Comparison of ENCODE assay signal across 8 cellular contexts in genomic region chr1:51878616-51879336, GRCh38. TPM values are rescaled to one million over a fixed set of nuclear protein-coding genes. Genes with fewer than 3 reads are reported as not detected.
DNase-seq lines count a peak whose midpoint lies in the region; ATAC-seq, FAIRE-seq and TF ChIP-seq lines count a peak whose summit lies in the region.

A gene with protein sequence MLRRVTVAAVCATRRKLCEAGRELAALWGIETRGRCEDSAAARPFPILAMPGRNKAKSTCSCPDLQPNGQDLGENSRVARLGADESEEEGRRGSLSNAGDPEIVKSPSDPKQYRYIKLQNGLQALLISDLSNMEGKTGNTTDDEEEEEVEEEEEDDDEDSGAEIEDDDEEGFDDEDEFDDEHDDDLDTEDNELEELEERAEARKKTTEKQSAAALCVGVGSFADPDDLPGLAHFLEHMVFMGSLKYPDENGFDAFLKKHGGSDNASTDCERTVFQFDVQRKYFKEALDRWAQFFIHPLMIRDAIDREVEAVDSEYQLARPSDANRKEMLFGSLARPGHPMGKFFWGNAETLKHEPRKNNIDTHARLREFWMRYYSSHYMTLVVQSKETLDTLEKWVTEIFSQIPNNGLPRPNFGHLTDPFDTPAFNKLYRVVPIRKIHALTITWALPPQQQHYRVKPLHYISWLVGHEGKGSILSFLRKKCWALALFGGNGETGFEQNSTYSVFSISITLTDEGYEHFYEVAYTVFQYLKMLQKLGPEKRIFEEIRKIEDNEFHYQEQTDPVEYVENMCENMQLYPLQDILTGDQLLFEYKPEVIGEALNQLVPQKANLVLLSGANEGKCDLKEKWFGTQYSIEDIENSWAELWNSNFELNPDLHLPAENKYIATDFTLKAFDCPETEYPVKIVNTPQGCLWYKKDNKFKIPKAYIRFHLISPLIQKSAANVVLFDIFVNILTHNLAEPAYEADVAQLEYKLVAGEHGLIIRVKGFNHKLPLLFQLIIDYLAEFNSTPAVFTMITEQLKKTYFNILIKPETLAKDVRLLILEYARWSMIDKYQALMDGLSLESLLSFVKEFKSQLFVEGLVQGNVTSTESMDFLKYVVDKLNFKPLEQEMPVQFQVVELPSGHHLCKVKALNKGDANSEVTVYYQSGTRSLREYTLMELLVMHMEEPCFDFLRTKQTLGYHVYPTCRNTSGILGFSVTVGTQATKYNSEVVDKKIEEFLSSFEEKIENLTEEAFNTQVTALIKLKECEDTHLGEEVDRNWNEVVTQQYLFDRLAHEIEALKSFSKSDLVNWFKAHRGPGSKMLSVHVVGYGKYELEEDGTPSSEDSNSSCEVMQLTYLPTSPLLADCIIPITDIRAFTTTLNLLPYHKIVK (minus strand): TSS chr1:51878727. CDS start chr1:51878615, 112 bp downstream.

- no peaks in the 10 kb centered on the region for H3K9me3 ChIP-seq in DOHH2 (ENCODE audit: control insufficient read depth, insufficient read depth, low read length)
- no peaks in the 10 kb centered on the region for H3K9me3 ChIP-seq in GM23248 (ENCODE audit: low read depth)
- no peaks in the 10 kb centered on the region for H3K9me3 ChIP-seq in Karpas-422 (ENCODE audit: low read length)
- no peaks in the 10 kb centered on the region for H3K9me3 ChIP-seq in esophagus squamous epithelium
- no peaks in the 10 kb centered on the region for H3K9me3 ChIP-seq in muscle layer of duodenum (ENCODE audit: control insufficient read depth in 1 of 2, low read length in 2 of 2)

- H4K20me1 ChIP-seq in DOHH2 (ENCODE audit: control insufficient read depth, insufficient read depth, low read depth, low read length), result no peaks in the 10 kb centered on the region; the same call in none of the 2 replicates
- H4K20me1 ChIP-seq in GM23248 (ENCODE audit: insufficient read depth), result 0 out of 2 replicates have a peak, but pooled peaks cover 3% of the 10 kb centered on the region
- H4K20me1 ChIP-seq in Karpas-422 (ENCODE audit: insufficient read depth, low read depth, low read length), result peaks cover 4% of the 10 kb centered on the region

- 1% methylated on average over 54 of the region's 54 CpGs for WGBS in GM23248 (ENCODE audit: low coverage in 1 of 2, low lambda C conversion rate in 2 of 2, missing lambda C conversion rate in 2 of 2), 2 experiments
- 0% methylated on average over 25 to 33 of the region's 54 CpGs for WGBS in esophagus squamous epithelium, 2 donors

- peak within 1 kb of the TSS; percentile 64 for H3K27ac ChIP-seq in DOHH2 (ENCODE audit: low read depth, low read length)
- H3K27ac ChIP-seq in GM23248, result peak within 1 kb of the TSS; percentile 98
- H3K27ac ChIP-seq in Karpas-422 (ENCODE audit: low read length), result peak within 1 kb of the TSS; percentile 77
- H3K27ac ChIP-seq in esophagus squamous epithelium, result peak within 1 kb of the TSS; percentile 97 to 99 (median 98)
- peak within 1 kb of the TSS; percentile 99 for H3K27ac ChIP-seq in muscle layer of duodenum (ENCODE audit: low read length)

- intact Hi-C loops in esophagus squamous epithelium (cut with DNase I), result no loop called here

- DNase-seq in GM23248 (peak; percentile 100), Karpas-422 (peak; percentile 100), RCC 7860 (ENCODE audit: low spot score) (peak; percentile 100), esophagus squamous epithelium (lab: John Stamatoyannopoulos, UW) (peak; percentile 98)
- DNase-seq in activated T-cell treated with anti-CD3 and anti-CD28 coated beads, Interleukin-2, amount 50 U/mL, for 72 hours, result peak; percentile 99 to 100
- DNase-seq in stimulated activated CD8-positive, alpha-beta memory T cell treated with anti-CD3 and anti-CD28 coated beads, Interleukin-7, amount 100 ng/mL, for 4 hours (ENCODE audit: low read depth in 2 of 2), result peak; percentile 98 to 100

- peaks cover 25% of the 10 kb centered on the region for H3K27me3 Mint-ChIP-seq in activated T-cell treated with anti-CD3 and anti-CD28 coated beads, Interleukin-2, amount 50 U/mL, for 72 hours (ENCODE audit: low read depth)

- H3K4me3 Mint-ChIP-seq in activated T-cell treated with anti-CD3 and anti-CD28 coated beads, Interleukin-2, amount 50 U/mL, for 72 hours, result no peak within 1 kb of the TSS

- peak within 1 kb of the TSS; percentile 96 for H2AFZ ChIP-seq in GM23248
- H2AFZ ChIP-seq in Karpas-422 (ENCODE audit: low read length), result peak within 1 kb of the TSS; percentile 83

- H3K9ac ChIP-seq in GM23248 (peak within 1 kb of the TSS; percentile 98), Karpas-422 (ENCODE audit: low read length) (peak within 1 kb of the TSS; percentile 95)

- H3K36me3 ChIP-seq in DOHH2 (ENCODE audit: control insufficient read depth, low read length) (peaks cover 30% of the 10 kb centered on the region), GM23248 (ENCODE audit: low read depth) (no peaks in the 10 kb centered on the region), Karpas-422 (ENCODE audit: insufficient read depth, low read length) (peaks cover 13% of the 10 kb centered on the region; the same call in 1 of the 2 replicates), esophagus squamous epithelium (peaks cover 0 to 6% (median 0%) of the 10 kb centered on the region in 3 donors), muscle layer of duodenum (ENCODE audit: control insufficient read depth in 1 of 2, insufficient read depth in 2 of 2, low read length in 2 of 2) (peaks cover 0 to 13% of the 10 kb centered on the region in 2 donors)

- peaks cover 45% of the 10 kb centered on the region for H3K4me1 Mint-ChIP-seq in activated T-cell treated with anti-CD3 and anti-CD28 coated beads, Interleukin-2, amount 50 U/mL, for 72 hours (ENCODE audit: low read depth)

- H3F3A ChIP-seq in DOHH2 (ENCODE audit: control insufficient read depth, insufficient read depth), result 0 out of 2 replicates have a peak, but pooled peaks cover 4% of the 10 kb centered on the region
- H3F3A ChIP-seq in GM23248 (ENCODE audit: insufficient read depth), result peaks cover 19% of the 10 kb centered on the region

- peaks cover 48% of the 10 kb centered on the region for H3K79me2 ChIP-seq in DOHH2 (ENCODE audit: control insufficient read depth, low read length)
- peaks cover 46% of the 10 kb centered on the region for H3K79me2 ChIP-seq in GM23248 (ENCODE audit: insufficient read depth)
- H3K79me2 ChIP-seq in Karpas-422 (ENCODE audit: low read length), result peaks cover 47% of the 10 kb centered on the region

- H3K27ac Mint-ChIP-seq in activated T-cell treated with anti-CD3 and anti-CD28 coated beads, Interleukin-2, amount 50 U/mL, for 72 hours, result no peak within 1 kb of the TSS

- no peaks in the 10 kb centered on the region for H3K36me3 Mint-ChIP-seq in activated T-cell treated with anti-CD3 and anti-CD28 coated beads, Interleukin-2, amount 50 U/mL, for 72 hours (ENCODE audit: insufficient read depth in 2 of 2)

- FAIRE-seq in RCC 7860 (lab: Jason Lieb, UNC), result peak; percentile 97

- H3K4me3 ChIP-seq in DOHH2 (ENCODE audit: low read length), result peak within 1 kb of the TSS; percentile 94
- H3K4me3 ChIP-seq in GM23248, result peak within 1 kb of the TSS; percentile 90
- H3K4me3 ChIP-seq in Karpas-422 (ENCODE audit: low read length), result peak within 1 kb of the TSS; percentile 90
- H3K4me3 ChIP-seq in esophagus squamous epithelium, result peak within 1 kb of the TSS; percentile 79 to 93 (median 88)
- H3K4me3 ChIP-seq in muscle layer of duodenum (ENCODE audit: low read depth in 1 of 2, low read length in 2 of 2), result peak within 1 kb of the TSS; percentile 97 to 99

- ATAC-seq in activated T-cell treated with anti-CD3 and anti-CD28 coated beads, Interleukin-2, amount 50 U/mL, for 72 hours (replicated peaks in 1 of 2), result peak; percentile 96

- in situ Hi-C loops in GM23248 (cut with MboI), result no loop called here

- H3K4me2 ChIP-seq in DOHH2 (ENCODE audit: low read length) (peak within 1 kb of the TSS; percentile 81), GM23248 (ENCODE audit: unreplicated experiment) (peak within 1 kb of the TSS; percentile 98), Karpas-422 (ENCODE audit: low read depth, low read length, poor library complexity, severe bottlenecking) (peak within 1 kb of the TSS; percentile 99)

- H3K9me2 ChIP-seq in DOHH2 (replicated peaks; ENCODE audit: control insufficient read depth, low read length) (no peaks in the 10 kb centered on the region), GM23248 (ENCODE audit: insufficient read depth) (no peaks in the 10 kb centered on the region), Karpas-422 (replicated peaks; ENCODE audit: insufficient read depth, low read length) (no peaks in the 10 kb centered on the region)

- no peaks in the 10 kb centered on the region for H3K9me3 Mint-ChIP-seq in activated T-cell treated with anti-CD3 and anti-CD28 coated beads, Interleukin-2, amount 50 U/mL, for 72 hours

- H3K27me3 ChIP-seq in DOHH2 (ENCODE audit: control insufficient read depth, low read length), result peaks cover 8% of the 10 kb centered on the region; the same call in 1 of the 2 replicates
- H3K27me3 ChIP-seq in GM23248 (replicated peaks; ENCODE audit: insufficient read depth), result no peaks in the 10 kb centered on the region
- H3K27me3 ChIP-seq in Karpas-422 (ENCODE audit: low read length), result no peaks in the 10 kb centered on the region
- H3K27me3 ChIP-seq in esophagus squamous epithelium, result peaks cover 0 to 29% (median 0%) of the 10 kb centered on the region in 4 donors
- H3K27me3 ChIP-seq in muscle layer of duodenum (ENCODE audit: low read depth, low read length), result no peaks in the 10 kb centered on the region

- TF ChIP-seq CTCF in DOHH2 (IDR thresholded peaks at IDR 0.05; ENCODE audit: low read depth, low read length, poor library complexity, severe bottlenecking) (no peak), esophagus squamous epithelium (IDR thresholded peaks at IDR 0.05) (no peak)

- TF ChIP-seq POLR2A in esophagus squamous epithelium (IDR thresholded peaks at IDR 0.05), result peak in 3 of 4 donors; percentile 83 to 95 (median 90)

- peaks cover 39% of the 10 kb centered on the region for H3K4me1 ChIP-seq in DOHH2 (ENCODE audit: control insufficient read depth, low read length)
- peaks cover 29% of the 10 kb centered on the region for H3K4me1 ChIP-seq in GM23248 (ENCODE audit: insufficient read depth)
- H3K4me1 ChIP-seq in Karpas-422 (ENCODE audit: low read length), result peaks cover 38% of the 10 kb centered on the region
- H3K4me1 ChIP-seq in esophagus squamous epithelium, result peaks cover 11 to 48% (median 34%) of the 10 kb centered on the region in 3 donors
- peaks cover 4 to 19% of the 10 kb centered on the region in 2 donors for H3K4me1 ChIP-seq in muscle layer of duodenum (ENCODE audit: control insufficient read depth in 1 of 2, insufficient read depth in 2 of 2, low read length in 2 of 2)

RNA-seq across cellular contexts. Expression of the gene that starts here (rescaled TPM):
- 55.2 and 62.5 TPM in 2 replicates for total RNA-seq in GM23248 (2014; rRNA removed; shearing (Covaris generic))
- polyA plus RNA-seq in GM23248 (2016; fragmentation: Nextera tagmentation; extraction: Ambion mirVana), result 122 and 129 TPM in 2 replicates
- 104 and 140 TPM in 2 replicates for total RNA-seq in Karpas-422 (2014; rRNA removed; shearing (Covaris generic); ENCODE audit: low replicate concordance)
- 100 to 1,000 TPM; 209 to 226 TPM for total RNA-seq in activated T-cell treated with anti-CD3 and anti-CD28 coated beads, Interleukin-2, amount 50 U/mL, for 72 hours
- total RNA-seq in esophagus squamous epithelium, result 10 to 100 TPM; 35.1 to 83.7 (median 64.1) TPM

Comparison
In these comparisons a context has a peak if more than half of its experiments do, and no peak if none do; other contexts are left out.
1. Peak in every context shown above with its lines: DNase-seq, ATAC-seq, H3K4me3 ChIP-seq and H3K27ac ChIP-seq.